ENCODE assay signal across 28 cellular contexts in the genomic region with DNA sequence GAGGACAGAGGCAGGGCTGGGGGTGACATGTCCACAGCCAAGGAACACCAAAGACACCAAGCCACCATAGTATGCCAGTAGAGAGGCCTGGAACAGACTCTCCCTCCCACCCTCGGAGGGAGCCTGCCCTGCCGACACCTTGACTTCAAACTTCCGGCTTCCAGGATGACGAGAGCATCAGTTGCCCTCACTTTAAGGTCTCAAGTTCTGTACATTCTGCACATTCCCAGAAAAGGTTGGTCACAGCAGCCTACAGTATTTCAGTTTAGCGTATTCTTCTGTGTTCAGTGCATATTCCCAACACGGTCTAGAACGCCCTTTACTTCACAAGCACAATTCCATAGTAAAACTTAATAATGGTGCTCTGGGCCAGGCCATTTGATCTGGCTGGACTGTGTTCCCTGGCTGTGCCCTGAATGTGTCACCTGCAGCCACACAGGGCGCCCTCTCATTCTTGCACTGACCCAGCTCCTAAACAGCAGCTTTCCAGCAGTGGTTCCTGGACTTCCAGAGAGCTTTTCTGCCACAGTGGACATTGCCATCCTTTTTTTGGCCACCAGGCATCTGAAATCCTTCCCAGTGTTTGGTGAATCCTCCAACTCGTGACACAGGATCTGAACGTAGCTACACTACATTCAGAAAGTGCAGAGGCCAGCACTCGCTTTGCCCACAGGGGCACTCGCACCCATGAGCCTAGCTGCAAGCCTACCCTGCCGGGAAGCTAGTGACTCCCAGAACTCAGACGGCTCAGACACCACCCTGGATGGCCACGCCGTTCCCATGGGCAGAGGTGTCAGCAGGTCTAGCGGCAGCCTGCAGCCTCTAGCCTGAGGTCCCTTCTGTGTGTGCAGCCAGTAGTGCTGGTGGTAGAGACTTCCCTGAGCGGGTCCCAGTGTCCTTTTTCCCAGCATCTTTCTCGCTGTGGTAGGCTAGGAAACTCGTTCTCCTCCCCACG.
"Had no signal": no experiment of that assay in that cellular context is flagged by ENCODE, and none has a peak within 500 bp of the region (broad histone marks: within the 10 kb centered on the region; RNA-seq: fewer than 3 reads in every experiment).

No MANE protein-coding gene starts in this region.

- H3K4me1 ChIP-seq: colonic mucosa, upper lobe of left lung had no signal

- H3K27ac ChIP-seq: colonic mucosa, gastroesophageal sphincter, right lobe of liver, skin epidermis, thoracic aorta, upper lobe of left lung, vagina had no signal

- H3K9me3 ChIP-seq: colonic mucosa, gastroesophageal sphincter, right lobe of liver, thoracic aorta, upper lobe of left lung, vagina had no signal

- H3K27ac Mint-ChIP-seq: activated naive CD8-positive, alpha-beta T cell; mesothelial cell of epicardium; progenitor cell of endocrine pancreas; stimulated activated effector memory CD8-positive, alpha-beta T cell treated with anti-CD3 and anti-CD28 coated beads, Interleukin-12 subunit alpha, Interleukin-12 subunit beta, amount 100 ng/mL, for 72 hours; stimulated activated naive CD8-positive, alpha-beta T cell treated with anti-CD3 and anti-CD28 coated beads, Interleukin-15, Interleukin-2, amounts not matched to agents 100 ng/mL and 50 ng/mL, for 24 hours had no signal

- H3K4me3 Mint-ChIP-seq: activated naive CD8-positive, alpha-beta T cell; central memory CD8-positive, alpha-beta T cell; mesothelial cell of epicardium; naive thymus-derived CD4-positive, alpha-beta T cell; neural crest cell; stimulated activated effector memory CD8-positive, alpha-beta T cell treated with anti-CD3 and anti-CD28 coated beads, Interleukin-12 subunit alpha, Interleukin-12 subunit beta, amount 100 ng/mL, for 72 hours; stimulated activated naive CD8-positive, alpha-beta T cell treated with anti-CD3 and anti-CD28 coated beads, Interleukin-15, Interleukin-2, amounts not matched to agents 100 ng/mL and 50 ng/mL, for 24 hours had no signal

- DNase-seq: activated CD4-positive, alpha-beta T cell treated with anti-CD3 and anti-CD28 coated beads for 48 hours; activated CD4-positive, alpha-beta T cell treated with anti-CD3 and anti-CD28 coated beads, Interleukin-2, amount 50 U/mL, for 48 hours; activated CD8-positive, alpha-beta memory T cell treated with anti-CD3 and anti-CD28 coated beads for 24 hours; activated effector memory CD4-positive, alpha-beta T cell treated with Interleukin-2 at 50 U/mL for 16 hours; activated naive CD4-positive, alpha-beta T cell treated with Interleukin-2 at 50 U/mL for 16 hours; anterior cingulate cortex; colonic mucosa; effector CD8-positive, alpha-beta T cell; erythroblast; hippocampal formation; left cardiac atrium; mammary epithelial cell; naive thymus-derived CD4-positive, alpha-beta T cell; stimulated activated CD4-positive, alpha-beta T cell treated with anti-CD3 and anti-CD28 coated beads, Interleukin-4, amount 100 ng/mL, for 24 hours; upper lobe of left lung had no signal

- H3K36me3 ChIP-seq: colonic mucosa, gastroesophageal sphincter, right lobe of liver, thoracic aorta, upper lobe of left lung, vagina had no signal

- H3K4me1 Mint-ChIP-seq: central memory CD8-positive, alpha-beta T cell had no signal

- H3K27me3 Mint-ChIP-seq: central memory CD8-positive, alpha-beta T cell; stimulated activated naive CD8-positive, alpha-beta T cell treated with anti-CD3 and anti-CD28 coated beads, Interleukin-15, Interleukin-2, amounts not matched to agents 100 ng/mL and 50 ng/mL, for 24 hours had no signal

- H3K9me3 Mint-ChIP-seq: central memory CD8-positive, alpha-beta T cell; mesothelial cell of epicardium; naive thymus-derived CD4-positive, alpha-beta T cell; neural crest cell; stimulated activated effector memory CD8-positive, alpha-beta T cell treated with anti-CD3 and anti-CD28 coated beads, Interleukin-12 subunit alpha, Interleukin-12 subunit beta, amount 100 ng/mL, for 72 hours; stimulated activated naive CD8-positive, alpha-beta T cell treated with anti-CD3 and anti-CD28 coated beads, Interleukin-15, Interleukin-2, amounts not matched to agents 100 ng/mL and 50 ng/mL, for 24 hours had no signal

- H3K4me3 ChIP-seq: colonic mucosa, gastroesophageal sphincter, right lobe of liver, skin epidermis, thoracic aorta, upper lobe of left lung, vagina had no signal

- H3K27me3 ChIP-seq: colonic mucosa, right lobe of liver, upper lobe of left lung, vagina had no signal

- H3K36me3 Mint-ChIP-seq: activated naive CD8-positive, alpha-beta T cell; mesothelial cell of epicardium; naive thymus-derived CD4-positive, alpha-beta T cell; stimulated activated effector memory CD8-positive, alpha-beta T cell treated with anti-CD3 and anti-CD28 coated beads, Interleukin-12 subunit alpha, Interleukin-12 subunit beta, amount 100 ng/mL, for 72 hours had no signal

- ATAC-seq: activated CD4-positive, CD25-positive, alpha-beta regulatory T cell treated with anti-CD3 and anti-CD28 coated beads, Interleukin-2, amount 50 U/mL, for 24 hours; gastroesophageal sphincter; left cardiac atrium; naive thymus-derived CD4-positive, alpha-beta T cell; stimulated activated effector memory CD8-positive, alpha-beta T cell treated with anti-CD3 and anti-CD28 coated beads, Interleukin-12 subunit alpha, Interleukin-12 subunit beta, amount 100 ng/mL, for 72 hours had no signal
